31 cellular contexts compared by ENCODE assay signal in genomic region chr7:125644113-125644512, GRCh38.
DNase-seq lines count a peak whose midpoint lies in the region.
"Had no signal": no experiment of that assay in that cellular context is flagged by ENCODE, and none has a peak within 500 bp of the region (broad histone marks: within the 10 kb centered on the region; RNA-seq: fewer than 3 reads in every experiment).

No MANE protein-coding gene starts in this region.

- intact Hi-C loops in activated CD4-positive, alpha-beta memory T cell treated with anti-CD3 and anti-CD28 coated beads for 36 hours (cut with micrococcal nuclease) = no loop called here

- H3K4me1 Mint-ChIP-seq in activated CD4-positive, alpha-beta memory T cell treated with anti-CD3 and anti-CD28 coated beads for 36 hours (ENCODE audit: low read depth) = no peaks in the 10 kb centered on the region
- H3K4me1 Mint-ChIP-seq: naive thymus-derived CD4-positive, alpha-beta T cell had no signal

- peaks cover 19% of the 10 kb centered on the region for H3K9me3 Mint-ChIP-seq in activated CD4-positive, alpha-beta memory T cell treated with anti-CD3 and anti-CD28 coated beads for 36 hours
- H3K9me3 Mint-ChIP-seq: H9 had no signal

- H3K36me3 Mint-ChIP-seq in activated CD4-positive, alpha-beta memory T cell treated with anti-CD3 and anti-CD28 coated beads for 36 hours = no peaks in the 10 kb centered on the region
- H3K36me3 Mint-ChIP-seq: activated naive CD8-positive, alpha-beta T cell; naive thymus-derived CD4-positive, alpha-beta T cell had no signal

- H3K4me3 Mint-ChIP-seq in activated CD4-positive, alpha-beta memory T cell treated with anti-CD3 and anti-CD28 coated beads for 36 hours = no peak overlapping the region
- H3K4me3 Mint-ChIP-seq: activated naive CD8-positive, alpha-beta T cell; CD4-positive, alpha-beta T cell; H9; naive thymus-derived CD4-positive, alpha-beta T cell had no signal

- CTCF ChIA-PET in activated CD4-positive, alpha-beta memory T cell treated with anti-CD3 and anti-CD28 coated beads for 36 hours (lab: Charles Lee) = no interaction called here

- DNase-seq in DMS53 (lab: John Stamatoyannopoulos, UW) = peak; percentile 48
- no peak for DNase-seq in DMS53 treated with DMSO at 0.1 percent for 48 hours (lab: John Stamatoyannopoulos, UW; ENCODE audit: unreplicated experiment)
- peak; percentile 5 for DNase-seq in A172 (ENCODE audit: low spot score)
- DNase-seq in NCI-H510A (lab: John Stamatoyannopoulos, UW) = peak; percentile 21
- DNase-seq in astrocyte of the hippocampus (ENCODE audit: low read depth, low spot score) = peak; percentile 9
- no peak for DNase-seq in MV-4-11 (lab: John Stamatoyannopoulos, UW)
- no peak for DNase-seq in superior temporal gyrus (ENCODE audit: extremely low spot score)
- DNase-seq in activated CD4-positive, alpha-beta memory T cell treated with anti-CD3 and anti-CD28 coated beads for 36 hours = no peak
- DNase-seq: activated CD4-positive, alpha-beta T cell treated with anti-CD3 and anti-CD28 coated beads for 48 hours; activated CD8-positive, alpha-beta memory T cell treated with anti-CD3 and anti-CD28 coated beads for 24 hours; activated T-cell treated with anti-CD3 and anti-CD28 coated beads for 4 hours; AML-193; aorta; CD4-positive, alpha-beta T cell; colonic mucosa; effector CD4-positive, alpha-beta T cell; H9; hippocampal formation; Karpas-422; left cardiac atrium; naive thymus-derived CD4-positive, alpha-beta T cell; NCI-H1694 treated with DMSO at 0.1 percent for 48 hours; NCI-H2227 treated with DMSO at 0.1 percent for 48 hours; PC-9; posterior cingulate gyrus; right cardiac atrium; stimulated activated naive CD4-positive, alpha-beta T cell treated with Interleukin-2 at 50 U/mL for 16 hours; SW 1271; T-helper 9 cell; upper lobe of right lung had no signal

- H3K27ac Mint-ChIP-seq in activated CD4-positive, alpha-beta memory T cell treated with anti-CD3 and anti-CD28 coated beads for 36 hours = no peak overlapping the region
- H3K27ac Mint-ChIP-seq: activated naive CD8-positive, alpha-beta T cell; CD4-positive, alpha-beta T cell; H9; naive thymus-derived CD4-positive, alpha-beta T cell had no signal

- POLR2A ChIA-PET in activated CD4-positive, alpha-beta memory T cell treated with anti-CD3 and anti-CD28 coated beads for 36 hours (lab: Charles Lee) = no interaction called here

- H3K27me3 Mint-ChIP-seq in activated CD4-positive, alpha-beta memory T cell treated with anti-CD3 and anti-CD28 coated beads for 36 hours = no peaks in the 10 kb centered on the region
- H3K27me3 Mint-ChIP-seq: activated naive CD8-positive, alpha-beta T cell; CD4-positive, alpha-beta T cell; naive thymus-derived CD4-positive, alpha-beta T cell had no signal

Comparison
In these comparisons a context has a peak if more than half of its experiments do, and no peak if none do; other contexts are left out.
1. DNase-seq: peak in DMS53 (single experiment), A172 (single experiment), NCI-H510A (single experiment) and astrocyte of the hippocampus (single experiment); none in DMS53 treated with DMSO at 0.1 percent for 48 hours (single experiment), MV-4-11 (single experiment), superior temporal gyrus (single experiment) and activated CD4-positive, alpha-beta memory T cell treated with anti-CD3 and anti-CD28 coated beads for 36 hours (single experiment).